In genomic region chr13:51632643-51633357, GRCh38 we compare ENCODE assay signal across 12 cellular contexts. TPM values are rescaled to one million over a fixed set of nuclear protein-coding genes. Genes with fewer than 3 reads are reported as not detected.
DNase-seq lines count a peak whose midpoint lies in the region; ATAC-seq and TF ChIP-seq lines count a peak whose summit lies in the region.
"Had no signal": no experiment of that assay in that cellular context is flagged by ENCODE, and none has a peak within 500 bp of the region (broad histone marks: within the 10 kb centered on the region; RNA-seq: fewer than 3 reads in every experiment).

No MANE protein-coding gene starts in this region.

- peaks cover 13% of the 10 kb centered on the region for H3K4me1 ChIP-seq in CD4-positive, CD25-positive, alpha-beta regulatory T cell (ENCODE audit: control insufficient read depth, insufficient read depth, low read length, poor library complexity, severe bottlenecking)

- no peaks in the 10 kb centered on the region for H3K36me3 ChIP-seq in CD4-positive, CD25-positive, alpha-beta regulatory T cell (ENCODE audit: control insufficient read depth, insufficient read depth, low read length)

- H3K9me3 ChIP-seq in CD4-positive, CD25-positive, alpha-beta regulatory T cell (ENCODE audit: control insufficient read depth in 2 of 2, low read length in 2 of 2), result no peaks in the 10 kb centered on the region

- no peaks in the 10 kb centered on the region for H3K9me3 Mint-ChIP-seq in CD4-positive, CD25-positive, alpha-beta regulatory T cell
- H3K9me3 Mint-ChIP-seq in endothelial cell (ENCODE audit: unreplicated experiment) (no peaks in the 10 kb centered on the region), nephron (no peaks in the 10 kb centered on the region)

- ATAC-seq in CD4-positive, CD25-positive, alpha-beta regulatory T cell (ENCODE audit: low read depth in 2 of 2), result no peak
- ATAC-seq in GM18520 (IDR thresholded peaks at IDR 0.05; ENCODE audit: unreplicated experiment), result no peak

- H3K27me3 Mint-ChIP-seq in CD4-positive, CD25-positive, alpha-beta regulatory T cell, result no peaks in the 10 kb centered on the region
- H3K27me3 Mint-ChIP-seq in endothelial cell (ENCODE audit: unreplicated experiment) (peaks cover 2% of the 10 kb centered on the region), nephron (ENCODE audit: low read depth) (no peaks in the 10 kb centered on the region)

- TF ChIP-seq CTCF in endothelial cell (IDR thresholded peaks at IDR 0.05; ENCODE audit: unreplicated experiment) (no peak), nephron (IDR thresholded peaks at IDR 0.05; ENCODE audit: unreplicated experiment in 3 of 3) (no peak)

- H3K36me3 Mint-ChIP-seq in CD4-positive, CD25-positive, alpha-beta regulatory T cell, result peaks cover 3% of the 10 kb centered on the region
- H3K36me3 Mint-ChIP-seq in endothelial cell (ENCODE audit: low read depth, unreplicated experiment) (peaks cover 9% of the 10 kb centered on the region), nephron (ENCODE audit: low read depth) (no peaks in the 10 kb centered on the region)

- DNase-seq in CD4-positive, CD25-positive, alpha-beta regulatory T cell, result no peak
- peak; percentile 51 for DNase-seq in NCI-H69 (lab: John Stamatoyannopoulos, UW)
- DNase-seq in endothelial cell (ENCODE audit: low spot score), result peak; percentile 16
- no peak for DNase-seq in ureter (ENCODE audit: low spot score)
- DNase-seq in activated gamma-delta T cell treated with Interleukin-2 at 50 U/mL for 16 hours, result no peak
- DNase-seq in DMS53 treated with DMSO at 0.1 percent for 48 hours (lab: John Stamatoyannopoulos, UW; ENCODE audit: unreplicated experiment), result no peak
- DNase-seq: effector CD4-positive, alpha-beta T cell; NCI-H1092 treated with DMSO at 0.1 percent for 48 hours; RPMI8226 had no signal

- peak overlapping the region in 2 of 3 donors; percentile 24 for H3K27ac Mint-ChIP-seq in CD4-positive, CD25-positive, alpha-beta regulatory T cell
- H3K27ac Mint-ChIP-seq in endothelial cell (ENCODE audit: unreplicated experiment), result peak overlapping the region; percentile 79
- peak overlapping the region; percentile 28 to 66 (median 41) for H3K27ac Mint-ChIP-seq in nephron

- H3K4me3 Mint-ChIP-seq in CD4-positive, CD25-positive, alpha-beta regulatory T cell, result no peak overlapping the region
- H3K4me3 Mint-ChIP-seq in endothelial cell (ENCODE audit: unreplicated experiment), result no peak overlapping the region
- no peak overlapping the region for H3K4me3 Mint-ChIP-seq in nephron

- H3K4me3 ChIP-seq in CD4-positive, CD25-positive, alpha-beta regulatory T cell (ENCODE audit: low read depth, low read length), result no peak overlapping the region

- peaks cover 40 to 68% (median 43%) of the 10 kb centered on the region in 4 donors for H3K4me1 Mint-ChIP-seq in CD4-positive, CD25-positive, alpha-beta regulatory T cell
- peaks cover 45% of the 10 kb centered on the region for H3K4me1 Mint-ChIP-seq in endothelial cell (ENCODE audit: unreplicated experiment)
- H3K4me1 Mint-ChIP-seq in nephron, result peaks cover 26% of the 10 kb centered on the region

- H3K27ac ChIP-seq in CD4-positive, CD25-positive, alpha-beta regulatory T cell (ENCODE audit: insufficient read depth, low read length, poor library complexity, severe bottlenecking), result no peak overlapping the region
- H3K27ac ChIP-seq: C4-2B had no signal

- H3K27me3 ChIP-seq in CD4-positive, CD25-positive, alpha-beta regulatory T cell (ENCODE audit: control insufficient read depth, insufficient read depth, low read length), result no peaks in the 10 kb centered on the region

RNA-seq across cellular contexts. Expression of gene WDFY2, which starts 48.5 kb away (rescaled TPM):
- 26.2 TPM for total RNA-seq in CD4-positive, CD25-positive, alpha-beta regulatory T cell
- polyA plus RNA-seq in CD4-positive, CD25-positive, alpha-beta regulatory T cell, result 1 to 10 TPM; 4.0 to 8.2 (median 4.8) TPM
- total RNA-seq in endothelial cell (ENCODE audit: unreplicated experiment) (22.7 TPM), ureter (17.2 TPM)

Comparison
In these comparisons a context has a peak if more than half of its experiments do, and no peak if none do; other contexts are left out.
1. DNase-seq: peak in NCI-H69 (single experiment) and endothelial cell (single experiment); none in CD4-positive, CD25-positive, alpha-beta regulatory T cell (0 of 3), ureter (single experiment), activated gamma-delta T cell treated with Interleukin-2 at 50 U/mL for 16 hours (single experiment) and DMS53 treated with DMSO at 0.1 percent for 48 hours (single experiment).
2. H3K27ac Mint-ChIP-seq: peak in every context shown above with its lines; median percentile 79 in endothelial cell; 41 in nephron; 24 in CD4-positive, CD25-positive, alpha-beta regulatory T cell.